30 cellular contexts compared by ENCODE assay signal in genomic region chr6:106727480-106728153, GRCh38.
DNase-seq lines count a peak whose midpoint lies in the region; TF ChIP-seq lines count a peak whose summit lies in the region.
"Had no signal": no experiment of that assay in that cellular context is flagged by ENCODE, and none has a peak within 500 bp of the region (broad histone marks: within the 10 kb centered on the region; RNA-seq: fewer than 3 reads in every experiment).

No MANE protein-coding gene starts in this region.

- H3F3A ChIP-seq in SU-DHL-6 (ENCODE audit: insufficient read depth), result peaks cover 29% of the 10 kb centered on the region

- H3K36me3 ChIP-seq in SU-DHL-6 (ENCODE audit: low read length), result no peaks in the 10 kb centered on the region
- H3K36me3 ChIP-seq: BLaER1 treated with 17β-estradiol and CSF1 and Interleukin-3, amounts not matched to agents 10 nM and 100 nM; gastroesophageal sphincter; SJCRH30 had no signal

- TF ChIP-seq RAD21 in Ishikawa (IDR thresholded peaks at IDR 0.05; ENCODE audit: low read depth), result no peak

- intact Hi-C loops in activated T-helper 2 cell treated with anti-CD3 and anti-CD28 coated beads, Interferon-gamma antibody, Interleukin-2, Interleukin-4, amounts not matched to agents 10 μg/mL and 5 μg/mL and 100 μg/mL, durations not matched to agents 14 hours and 24 hours and 36 hours (cut with micrococcal nuclease), result no loop called here

- TF ChIP-seq CTCF in SU-DHL-6 (IDR thresholded peaks at IDR 0.05; ENCODE audit: insufficient read depth, low read length, poor library complexity, severe bottlenecking) (no peak), retinal pigment epithelial cell (conservative IDR thresholded peaks at IDR 0.05; ENCODE audit: low read depth, low read length) (no peak)

- peak overlapping the region; percentile 51 for H3K9ac ChIP-seq in SU-DHL-6 (ENCODE audit: low read length)
- H3K9ac ChIP-seq: BLaER1 treated with 17β-estradiol and CSF1 and Interleukin-3, amounts not matched to agents 10 nM and 100 nM had no signal

- H3K27ac ChIP-seq in SU-DHL-6 (ENCODE audit: low read depth, low read length), result peak overlapping the region; percentile 91
- H3K27ac ChIP-seq: BLaER1 treated with 17β-estradiol and CSF1 and Interleukin-3, amounts not matched to agents 10 nM and 100 nM; gastroesophageal sphincter; hepatocyte; SJCRH30 had no signal

- H3K4me3 Mint-ChIP-seq in activated T-helper 2 cell treated with anti-CD3 and anti-CD28 coated beads, Interferon-gamma antibody, Interleukin-2, Interleukin-4, amounts not matched to agents 10 μg/mL and 5 μg/mL and 100 μg/mL, durations not matched to agents 14 hours and 24 hours and 36 hours (ENCODE audit: low read depth), result no peak overlapping the region
- H3K4me3 Mint-ChIP-seq: HFFc6; natural killer cell treated with Interleukin-12 subunit alpha and Interleukin-12 subunit beta and Interleukin-15 and Interleukin-18, amount 100 ng/mL, for 72 hours; stimulated activated memory B cell treated with anti-CD40 and anti-IgM and Interleukin-4, amounts not matched to agents 10 μg/mL and 1 μg/mL and 100 μg/mL, for 72 hours; T-cell had no signal

- H3K9me2 ChIP-seq in SU-DHL-6 (replicated peaks; ENCODE audit: insufficient read depth, low read length), result no peaks in the 10 kb centered on the region

- H3K4me2 ChIP-seq in SU-DHL-6 (ENCODE audit: low read depth, low read length, poor library complexity, severe bottlenecking), result peak overlapping the region; percentile 85
- H3K4me2 ChIP-seq: BLaER1 treated with 17β-estradiol and CSF1 and Interleukin-3, amounts not matched to agents 10 nM and 100 nM; hepatocyte had no signal

- peaks cover 19% of the 10 kb centered on the region for H3K27me3 Mint-ChIP-seq in activated T-helper 2 cell treated with anti-CD3 and anti-CD28 coated beads, Interferon-gamma antibody, Interleukin-2, Interleukin-4, amounts not matched to agents 10 μg/mL and 5 μg/mL and 100 μg/mL, durations not matched to agents 14 hours and 24 hours and 36 hours (ENCODE audit: low read depth)
- H3K27me3 Mint-ChIP-seq: IgD-negative memory B cell; stimulated activated memory B cell treated with anti-CD40 and anti-IgM and Interleukin-4, amounts not matched to agents 10 μg/mL and 1 μg/mL and 100 μg/mL, for 72 hours had no signal

- no peak overlapping the region for H3K4me3 ChIP-seq in SU-DHL-6 (ENCODE audit: insufficient read depth, low read length, poor library complexity, severe bottlenecking)
- no peak overlapping the region for H3K4me3 ChIP-seq in retinal pigment epithelial cell (ENCODE audit: low read length)
- H3K4me3 ChIP-seq: BLaER1 treated with 17β-estradiol and CSF1 and Interleukin-3, amounts not matched to agents 10 nM and 100 nM; gastroesophageal sphincter; hepatocyte; SJCRH30 had no signal

- TF ChIP-seq EP300 in Ishikawa (IDR thresholded peaks at IDR 0.05; ENCODE audit: borderline replicate concordance), result no peak

- no peaks in the 10 kb centered on the region for H3K9me3 ChIP-seq in SU-DHL-6 (ENCODE audit: insufficient read depth, low read length)
- H3K9me3 ChIP-seq: BLaER1 treated with 17β-estradiol and CSF1 and Interleukin-3, amounts not matched to agents 10 nM and 100 nM; gastroesophageal sphincter; SJCRH30 had no signal

- DNase-seq in NCI-H82 (lab: John Stamatoyannopoulos, UW) (peak; percentile 48), NCI-H82 treated with DMSO at 0.1 percent for 48 hours (lab: John Stamatoyannopoulos, UW; ENCODE audit: unreplicated experiment) (no peak), retinal pigment epithelial cell (ENCODE audit: low read depth) (peak; percentile 8), HCEC 1CT (no peak)
- DNase-seq in activated T-helper 2 cell treated with anti-CD3 and anti-CD28 coated beads, Interferon-gamma antibody, Interleukin-2, Interleukin-4, amounts not matched to agents 10 μg/mL and 5 μg/mL and 100 μg/mL, durations not matched to agents 14 hours and 24 hours and 36 hours (ENCODE audit: low spot score), result no peak
- no peak for DNase-seq in stimulated activated CD4-positive, alpha-beta T cell treated with anti-CD3 and anti-CD28 coated beads, Interleukin-4, amount 100 ng/mL, for 4 hours
- DNase-seq: activated CD4-positive, alpha-beta T cell treated with anti-CD3 and anti-CD28 coated beads for 48 hours; activated CD8-positive, alpha-beta memory T cell treated with anti-CD3 and anti-CD28 coated beads for 24 hours; activated T-cell treated with anti-CD3 and anti-CD28 coated beads for 4 hours; amygdala; GF-D8; HFFc6; left cardiac atrium; NCI-H1092; NCI-H1930; NCI-H524 treated with DMSO at 0.1 percent for 48 hours; RPMI8226; SJCRH30; stimulated activated CD4-positive, alpha-beta T cell treated with anti-CD3 and anti-CD28 coated beads, Interleukin-15, amount 100 ng/mL, for 24 hours; T-cell; trophoblast cell had no signal

- H3K4me1 Mint-ChIP-seq in activated T-helper 2 cell treated with anti-CD3 and anti-CD28 coated beads, Interferon-gamma antibody, Interleukin-2, Interleukin-4, amounts not matched to agents 10 μg/mL and 5 μg/mL and 100 μg/mL, durations not matched to agents 14 hours and 24 hours and 36 hours (ENCODE audit: low read depth), result no peaks in the 10 kb centered on the region
- H3K4me1 Mint-ChIP-seq: T-cell had no signal

- no peaks in the 10 kb centered on the region for H3K36me3 Mint-ChIP-seq in activated T-helper 2 cell treated with anti-CD3 and anti-CD28 coated beads, Interferon-gamma antibody, Interleukin-2, Interleukin-4, amounts not matched to agents 10 μg/mL and 5 μg/mL and 100 μg/mL, durations not matched to agents 14 hours and 24 hours and 36 hours (ENCODE audit: low read depth)
- H3K36me3 Mint-ChIP-seq: activated naive CD4-positive, alpha-beta T cell treated with anti-CD3 and anti-CD28 coated beads, Interleukin-2, amount 50 U/mL, for 72 hours; natural killer cell treated with Interleukin-12 subunit alpha and Interleukin-12 subunit beta and Interleukin-15 and Interleukin-18, amount 100 ng/mL, for 72 hours; stimulated activated memory B cell treated with anti-CD40 and anti-IgM and Interleukin-4, amounts not matched to agents 10 μg/mL and 1 μg/mL and 100 μg/mL, for 72 hours; T-cell had no signal

- H2AFZ ChIP-seq in SU-DHL-6 (ENCODE audit: low read depth, low read length, severe bottlenecking), result no peak overlapping the region
- H2AFZ ChIP-seq: hepatocyte had no signal

- H3K27me3 ChIP-seq in SU-DHL-6 (ENCODE audit: low read length), result no peaks in the 10 kb centered on the region
- H3K27me3 ChIP-seq: BLaER1 treated with 17β-estradiol and CSF1 and Interleukin-3, amounts not matched to agents 10 nM and 100 nM; gastroesophageal sphincter; hepatocyte; SJCRH30 had no signal

- no peaks in the 10 kb centered on the region for H3K9me3 Mint-ChIP-seq in activated T-helper 2 cell treated with anti-CD3 and anti-CD28 coated beads, Interferon-gamma antibody, Interleukin-2, Interleukin-4, amounts not matched to agents 10 μg/mL and 5 μg/mL and 100 μg/mL, durations not matched to agents 14 hours and 24 hours and 36 hours
- H3K9me3 Mint-ChIP-seq: activated naive CD4-positive, alpha-beta T cell treated with anti-CD3 and anti-CD28 coated beads, Interleukin-2, amount 50 U/mL, for 72 hours; HFFc6; natural killer cell treated with Interleukin-12 subunit alpha and Interleukin-12 subunit beta and Interleukin-15 and Interleukin-18, amount 100 ng/mL, for 72 hours; T-cell had no signal

- no peaks in the 10 kb centered on the region for H3K79me2 ChIP-seq in SU-DHL-6 (ENCODE audit: insufficient read depth, low read length)
- H3K79me2 ChIP-seq: hepatocyte had no signal

- no peaks in the 10 kb centered on the region for H4K20me1 ChIP-seq in SU-DHL-6 (ENCODE audit: low read depth, low read length)
- H4K20me1 ChIP-seq: BLaER1 treated with 17β-estradiol and CSF1 and Interleukin-3, amounts not matched to agents 10 nM and 100 nM had no signal

- H3K27ac Mint-ChIP-seq in activated T-helper 2 cell treated with anti-CD3 and anti-CD28 coated beads, Interferon-gamma antibody, Interleukin-2, Interleukin-4, amounts not matched to agents 10 μg/mL and 5 μg/mL and 100 μg/mL, durations not matched to agents 14 hours and 24 hours and 36 hours, result no peak overlapping the region
- H3K27ac Mint-ChIP-seq: activated naive CD4-positive, alpha-beta T cell treated with anti-CD3 and anti-CD28 coated beads, Interleukin-2, amount 50 U/mL, for 72 hours; HFFc6; IgD-negative memory B cell; natural killer cell treated with Interleukin-12 subunit alpha and Interleukin-12 subunit beta and Interleukin-15 and Interleukin-18, amount 100 ng/mL, for 72 hours; stimulated activated memory B cell treated with anti-CD40 and anti-IgM and Interleukin-4, amounts not matched to agents 10 μg/mL and 1 μg/mL and 100 μg/mL, for 72 hours; T-cell had no signal

TF ChIP-seq in Ishikawa, 13 proteins besides CTCF, POLR2A, EP300 and RAD21:
- TF ChIP-seq, protein P1, sequence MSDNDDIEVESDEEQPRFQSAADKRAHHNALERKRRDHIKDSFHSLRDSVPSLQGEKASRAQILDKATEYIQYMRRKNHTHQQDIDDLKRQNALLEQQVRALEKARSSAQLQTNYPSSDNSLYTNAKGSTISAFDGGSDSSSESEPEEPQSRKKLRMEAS (IDR thresholded peaks at IDR 0.05), result no peak
- TF ChIP-seq NFIC (IDR thresholded peaks at IDR 0.05) (peak; percentile 53), CEBPB (IDR thresholded peaks at IDR 0.05) (no peak), USF1 (IDR thresholded peaks at IDR 0.05) (no peak)

Comparison
In these comparisons a context has a peak if more than half of its experiments do, and no peak if none do; other contexts are left out.
1. DNase-seq: peak in NCI-H82 (single experiment) and retinal pigment epithelial cell (single experiment); none in NCI-H82 treated with DMSO at 0.1 percent for 48 hours (single experiment), HCEC 1CT (single experiment), activated T-helper 2 cell treated with anti-CD3 and anti-CD28 coated beads, Interferon-gamma antibody, Interleukin-2, Interleukin-4, amounts not matched to agents 10 μg/mL and 5 μg/mL and 100 μg/mL, durations not matched to agents 14 hours and 24 hours and 36 hours (single experiment) and stimulated activated CD4-positive, alpha-beta T cell treated with anti-CD3 and anti-CD28 coated beads, Interleukin-4, amount 100 ng/mL, for 4 hours (0 of 2).